25 cellular contexts compared by ENCODE assay signal in genomic region chrX:41475166-41475565, GRCh38. TPM values are rescaled to one million over a fixed set of nuclear protein-coding genes. Genes with fewer than 3 reads are reported as not detected.
DNase-seq lines count a peak whose midpoint lies in the region; ATAC-seq and TF ChIP-seq lines count a peak whose summit lies in the region.
"Had no signal": no experiment of that assay in that cellular context is flagged by ENCODE, and none has a peak within 500 bp of the region (broad histone marks: within the 10 kb centered on the region; RNA-seq: fewer than 3 reads in every experiment).

No MANE protein-coding gene starts in this region.

- H2AK5ac ChIP-seq in mesenchymal stem cell (ENCODE audit: low read length, severe bottlenecking): peak overlapping the region; percentile 38

- no peaks in the 10 kb centered on the region for H3K9me3 Mint-ChIP-seq in type B pancreatic cell
- H3K9me3 Mint-ChIP-seq: activated CD4-positive, alpha-beta T cell treated with anti-CD3 and anti-CD28 coated beads, Interleukin-2, amount 10 ng/mL, durations not matched to agents 24 days and 14 days; activated naive CD4-positive, alpha-beta T cell treated with anti-CD3 and anti-CD28 coated beads, Interleukin-2, amount 50 U/mL, for 24 hours; stimulated activated effector memory CD8-positive, alpha-beta T cell treated with anti-CD3 and anti-CD28 coated beads, Interleukin-12 subunit alpha, Interleukin-12 subunit beta, amount 100 ng/mL, for 72 hours had no signal

- no peak overlapping the region for H2BK5ac ChIP-seq in mesenchymal stem cell (ENCODE audit: low read depth, low read length, poor library complexity, severe bottlenecking)

- no peak overlapping the region for H3K14ac ChIP-seq in mesenchymal stem cell (ENCODE audit: low read length in 2 of 2)

- no peaks in the 10 kb centered on the region for H3K36me3 Mint-ChIP-seq in type B pancreatic cell
- H3K36me3 Mint-ChIP-seq: activated naive CD4-positive, alpha-beta T cell treated with anti-CD3 and anti-CD28 coated beads, Interleukin-2, amount 50 U/mL, for 24 hours; stimulated activated effector memory CD8-positive, alpha-beta T cell treated with anti-CD3 and anti-CD28 coated beads, Interleukin-12 subunit alpha, Interleukin-12 subunit beta, amount 100 ng/mL, for 72 hours had no signal

- TF ChIP-seq CTCF in type B pancreatic cell (conservative IDR thresholded peaks at IDR 0.05): no peak

- peak overlapping the region; percentile 81 for H3K27ac Mint-ChIP-seq in type B pancreatic cell
- H3K27ac Mint-ChIP-seq: activated CD4-positive, alpha-beta T cell treated with anti-CD3 and anti-CD28 coated beads, Interleukin-2, amount 10 ng/mL, durations not matched to agents 24 days and 14 days; stimulated activated effector memory CD8-positive, alpha-beta T cell treated with anti-CD3 and anti-CD28 coated beads, Interleukin-12 subunit alpha, Interleukin-12 subunit beta, amount 100 ng/mL, for 72 hours had no signal

- H3K23ac ChIP-seq in mesenchymal stem cell (ENCODE audit: low read length in 2 of 2): no peak overlapping the region

- H4K91ac ChIP-seq in mesenchymal stem cell (ENCODE audit: low read length): no peak overlapping the region

- no peaks in the 10 kb centered on the region for H3K36me3 ChIP-seq in mesenchymal stem cell (ENCODE audit: control insufficient read depth in 1 of 2, insufficient read depth in 2 of 2, low read depth in 1 of 2, low read length in 2 of 2)
- H3K36me3 ChIP-seq: brain microvascular endothelial cell, esophagus squamous epithelium, heart left ventricle, left lung, prostate gland, spleen, tibial nerve had no signal

- no peak overlapping the region for H3K4me2 ChIP-seq in mesenchymal stem cell (ENCODE audit: low read length, poor library complexity, severe bottlenecking)
- H3K4me2 ChIP-seq: PC-9, SK-N-SH had no signal

- H3K4me1 ChIP-seq in mesenchymal stem cell (ENCODE audit: control insufficient read depth, insufficient read depth, low read depth, low read length): peaks cover 22% of the 10 kb centered on the region
- H3K4me1 ChIP-seq: heart left ventricle, left lung, prostate gland, spleen had no signal

- no peak overlapping the region for H2BK120ac ChIP-seq in mesenchymal stem cell (ENCODE audit: low read depth, low read length)

- no peaks in the 10 kb centered on the region for H3K9me3 ChIP-seq in mesenchymal stem cell (ENCODE audit: control insufficient read depth, low read length)
- H3K9me3 ChIP-seq: esophagus squamous epithelium, heart left ventricle, left lung, prostate gland, SK-N-SH, tibial nerve had no signal

- H3K27ac ChIP-seq in mesenchymal stem cell (ENCODE audit: low read length, poor library complexity, severe bottlenecking): no peak overlapping the region
- H3K27ac ChIP-seq: brain microvascular endothelial cell, C4-2B, esophagus squamous epithelium, heart left ventricle, left lung, PC-9, prostate gland, spleen had no signal

- H4K8ac ChIP-seq in mesenchymal stem cell (ENCODE audit: low read length): peak overlapping the region; percentile 37

- ATAC-seq in GM21515 (IDR thresholded peaks at IDR 0.05; ENCODE audit: unreplicated experiment): no peak
- ATAC-seq: heart left ventricle; left lung; stimulated activated effector memory CD8-positive, alpha-beta T cell treated with anti-CD3 and anti-CD28 coated beads, Interleukin-12 subunit alpha, Interleukin-12 subunit beta, amount 100 ng/mL, for 72 hours had no signal

- H3K9ac ChIP-seq in mesenchymal stem cell (ENCODE audit: low read length): peak overlapping the region; percentile 29
- H3K9ac ChIP-seq: SK-N-SH had no signal

- peaks cover 0 to 2% of the 10 kb centered on the region in 2 experiments for H3K27me3 ChIP-seq in mesenchymal stem cell (ENCODE audit: control insufficient read depth in 1 of 2, insufficient read depth in 1 of 2, low read length in 2 of 2)
- H3K27me3 ChIP-seq: brain microvascular endothelial cell, esophagus squamous epithelium, heart left ventricle, left lung, spleen, tibial nerve had no signal

- H2BK15ac ChIP-seq in mesenchymal stem cell (ENCODE audit: low read depth, poor library complexity, severe bottlenecking): no peak overlapping the region

- DNase-seq in NCI-H2107 treated with DMSO at 0.1 percent for 48 hours (lab: John Stamatoyannopoulos, UW; ENCODE audit: unreplicated experiment) (peak; percentile 23), NCI-H2107 (lab: John Stamatoyannopoulos, UW) (no peak), ecto neural progenitor cell (ENCODE audit: low spot score) (peak; percentile 76), mesenchymal stem cell (no peak), type B pancreatic cell (ENCODE audit: extremely low spot score, unreplicated experiment) (no peak), DMS 273 treated with DMSO at 0.1 percent for 48 hours (lab: John Stamatoyannopoulos, UW) (no peak), G401 (ENCODE audit: low spot score) (no peak)
- DNase-seq: activated CD4-positive, alpha-beta T cell treated with anti-CD3 and anti-CD28 coated beads, Interleukin-2, amount 10 ng/mL, durations not matched to agents 24 days and 14 days; activated T-cell treated with anti-CD3 and anti-CD28 coated beads for 4 hours; brain microvascular endothelial cell; DMS79 treated with DMSO at 0.1 percent for 48 hours; esophagus squamous epithelium; heart left ventricle; left lung; NCI-H1417 treated with DMSO at 0.1 percent for 48 hours; SK-N-SH; spleen had no signal

- H2AFZ ChIP-seq in mesenchymal stem cell (ENCODE audit: low read depth, low read length): no peak overlapping the region
- H2AFZ ChIP-seq: PC-9 had no signal

- peak overlapping the region; percentile 72 for H3K4me3 Mint-ChIP-seq in type B pancreatic cell
- H3K4me3 Mint-ChIP-seq: activated CD4-positive, alpha-beta T cell treated with anti-CD3 and anti-CD28 coated beads, Interleukin-2, amount 10 ng/mL, durations not matched to agents 24 days and 14 days; activated naive CD4-positive, alpha-beta T cell treated with anti-CD3 and anti-CD28 coated beads, Interleukin-2, amount 50 U/mL, for 24 hours; stimulated activated effector memory CD8-positive, alpha-beta T cell treated with anti-CD3 and anti-CD28 coated beads, Interleukin-12 subunit alpha, Interleukin-12 subunit beta, amount 100 ng/mL, for 72 hours had no signal

- H3K4me1 Mint-ChIP-seq in type B pancreatic cell (ENCODE audit: unreplicated experiment): peaks cover 9% of the 10 kb centered on the region
- H3K4me1 Mint-ChIP-seq: activated CD4-positive, alpha-beta T cell treated with anti-CD3 and anti-CD28 coated beads, Interleukin-2, amount 10 ng/mL, durations not matched to agents 24 days and 14 days; activated naive CD4-positive, alpha-beta T cell treated with anti-CD3 and anti-CD28 coated beads, Interleukin-2, amount 50 U/mL, for 24 hours; stimulated activated effector memory CD8-positive, alpha-beta T cell treated with anti-CD3 and anti-CD28 coated beads, Interleukin-12 subunit alpha, Interleukin-12 subunit beta, amount 100 ng/mL, for 72 hours had no signal

- peak overlapping the region in 1 of 2 experiments; percentile 8 for H3K4ac ChIP-seq in mesenchymal stem cell (ENCODE audit: low read depth in 1 of 2, low read length in 2 of 2)

- no peaks in the 10 kb centered on the region for H3K79me1 ChIP-seq in mesenchymal stem cell (replicated peaks; ENCODE audit: low read length, poor library complexity, severe bottlenecking)

- H3K4me3 ChIP-seq in mesenchymal stem cell (ENCODE audit: insufficient read depth in 1 of 2, low read depth in 1 of 2, low read length in 2 of 2): no peak overlapping the region
- H3K4me3 ChIP-seq: esophagus squamous epithelium, heart left ventricle, left lung, PC-9, prostate gland, spleen, tibial nerve had no signal

- no peak overlapping the region for H2BK12ac ChIP-seq in mesenchymal stem cell (ENCODE audit: low read length in 2 of 2)

- in situ Hi-C loops in G401 (cut with HindIII; ENCODE audit: low sequenced_read_pairs): no loop called here

- no CpG with 5 or more reads among the region's 6 CpGs for WGBS in mesenchymal stem cell

- peak overlapping the region in 1 of 2 experiments; percentile 12 for H3K18ac ChIP-seq in mesenchymal stem cell (ENCODE audit: low read depth in 1 of 2, low read length in 2 of 2)

- H3K27me3 Mint-ChIP-seq in type B pancreatic cell: no peaks in the 10 kb centered on the region
- H3K27me3 Mint-ChIP-seq: activated CD4-positive, alpha-beta T cell treated with anti-CD3 and anti-CD28 coated beads, Interleukin-2, amount 10 ng/mL, durations not matched to agents 24 days and 14 days; activated naive CD4-positive, alpha-beta T cell treated with anti-CD3 and anti-CD28 coated beads, Interleukin-2, amount 50 U/mL, for 24 hours had no signal

RNA-seq across cellular contexts. Expression of gene NYX, which starts 28.0 kb away (rescaled TPM):
- polyA plus RNA-seq in mesenchymal stem cell (2013, experiment 1 of 2): not detected
- not detected for polyA plus RNA-seq in mesenchymal stem cell (2013, experiment 2 of 2)
- total RNA-seq in type B pancreatic cell (ENCODE audit: low replicate concordance): 0.17 TPM in 1 of 2 replicates, not detected in the other
- not detected in 2 replicates for total RNA-seq in G401 (2014; rRNA removed; shearing (Covaris generic))
- total RNA-seq: activated CD4-positive, alpha-beta T cell treated with anti-CD3 and anti-CD28 coated beads, Interleukin-2, amount 10 ng/mL, durations not matched to agents 24 days and 14 days; dermis blood vessel endothelial cell; esophagus squamous epithelium; heart left ventricle; left lung; PC-9; prostate gland; tibial nerve had no signal
- polyA plus RNA-seq: heart left ventricle, SK-N-SH had no signal

Comparison
In these comparisons a context has a peak if more than half of its experiments do, and no peak if none do; other contexts are left out.
1. DNase-seq: peak in NCI-H2107 treated with DMSO at 0.1 percent for 48 hours (single experiment) and ecto neural progenitor cell (single experiment); none in NCI-H2107 (single experiment), mesenchymal stem cell (single experiment), type B pancreatic cell (single experiment), DMS 273 treated with DMSO at 0.1 percent for 48 hours (single experiment) and G401 (single experiment).